1 cellular context compared by ENCODE assay signal in the genomic region with DNA sequence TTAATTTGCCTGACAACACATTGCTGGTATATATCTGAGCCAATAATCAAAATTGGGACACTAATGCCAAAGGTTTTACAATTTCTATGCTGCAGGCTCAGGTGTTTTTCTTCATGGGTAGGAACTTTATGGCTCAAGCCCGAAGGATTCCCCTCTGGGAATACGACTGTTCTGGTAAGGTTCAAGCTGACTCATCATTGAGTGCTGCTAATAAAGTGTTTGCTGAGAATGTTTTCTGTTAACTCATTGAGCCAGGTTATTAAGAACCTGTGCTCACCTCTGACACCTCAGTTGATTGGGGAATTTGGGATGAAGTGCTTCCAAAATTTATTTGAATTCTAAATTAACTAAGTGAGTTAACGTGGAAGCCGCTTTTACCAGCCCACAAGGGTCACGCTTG.
A peak's percentile ranks its signal among the peaks of the same experiment; 100 is the strongest.
TF ChIP-seq lines count a peak whose summit lies in the region.

No MANE protein-coding gene starts in this region.

TF ChIP-seq in K562, 482 proteins besides CTCF, POLR2A, EP300 and RAD21 (continued from another document):
- no peak for TF ChIP-seq ATF7 (IDR thresholded peaks at IDR 0.05)
- peak; percentile 53 for TF ChIP-seq ZNF316 (IDR thresholded peaks at IDR 0.05)
- no peak for TF ChIP-seq ZNF263 (CRISPR knock-in tag; IDR thresholded peaks at IDR 0.05; ENCODE audit: borderline replicate concordance)
- TF ChIP-seq, protein P1, sequence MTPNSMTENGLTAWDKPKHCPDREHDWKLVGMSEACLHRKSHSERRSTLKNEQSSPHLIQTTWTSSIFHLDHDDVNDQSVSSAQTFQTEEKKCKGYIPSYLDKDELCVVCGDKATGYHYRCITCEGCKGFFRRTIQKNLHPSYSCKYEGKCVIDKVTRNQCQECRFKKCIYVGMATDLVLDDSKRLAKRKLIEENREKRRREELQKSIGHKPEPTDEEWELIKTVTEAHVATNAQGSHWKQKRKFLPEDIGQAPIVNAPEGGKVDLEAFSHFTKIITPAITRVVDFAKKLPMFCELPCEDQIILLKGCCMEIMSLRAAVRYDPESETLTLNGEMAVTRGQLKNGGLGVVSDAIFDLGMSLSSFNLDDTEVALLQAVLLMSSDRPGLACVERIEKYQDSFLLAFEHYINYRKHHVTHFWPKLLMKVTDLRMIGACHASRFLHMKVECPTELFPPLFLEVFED (CRISPR knock-in tag; conservative IDR thresholded peaks at IDR 0.05) = no peak
- TF ChIP-seq ZNF77 (CRISPR knock-in tag; IDR thresholded peaks at IDR 0.05) = no peak
- TF ChIP-seq, protein P2, sequence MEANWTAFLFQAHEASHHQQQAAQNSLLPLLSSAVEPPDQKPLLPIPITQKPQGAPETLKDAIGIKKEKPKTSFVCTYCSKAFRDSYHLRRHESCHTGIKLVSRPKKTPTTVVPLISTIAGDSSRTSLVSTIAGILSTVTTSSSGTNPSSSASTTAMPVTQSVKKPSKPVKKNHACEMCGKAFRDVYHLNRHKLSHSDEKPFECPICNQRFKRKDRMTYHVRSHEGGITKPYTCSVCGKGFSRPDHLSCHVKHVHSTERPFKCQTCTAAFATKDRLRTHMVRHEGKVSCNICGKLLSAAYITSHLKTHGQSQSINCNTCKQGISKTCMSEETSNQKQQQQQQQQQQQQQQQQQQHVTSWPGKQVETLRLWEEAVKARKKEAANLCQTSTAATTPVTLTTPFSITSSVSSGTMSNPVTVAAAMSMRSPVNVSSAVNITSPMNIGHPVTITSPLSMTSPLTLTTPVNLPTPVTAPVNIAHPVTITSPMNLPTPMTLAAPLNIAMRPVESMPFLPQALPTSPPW (CRISPR knock-in tag; IDR thresholded peaks at IDR 0.05) = no peak
- TF ChIP-seq FIP1L1 (IDR thresholded peaks at IDR 0.05; ENCODE audit: low read depth, low read length, poor library complexity, severe bottlenecking) = no peak
- no peak for TF ChIP-seq BCOR (IDR thresholded peaks at IDR 0.05)
- TF ChIP-seq SRF (CRISPR knock-in tag; IDR thresholded peaks at IDR 0.05) = no peak
- TF ChIP-seq NCOA1 (IDR thresholded peaks at IDR 0.05; ENCODE audit: low read depth) = no peak
- TF ChIP-seq C11orf30 (IDR thresholded peaks at IDR 0.05; ENCODE audit: low read depth) = 0 out of 2 replicates have a peak, but pooled peaks have one; percentile 12
- TF ChIP-seq KAT8 (IDR thresholded peaks at IDR 0.05; ENCODE audit: low read depth) = no peak
- TF ChIP-seq TAF1 (IDR thresholded peaks at IDR 0.05; ENCODE audit: control insufficient read depth, extremely low read depth, insufficient read depth, low read length, severe bottlenecking) = no peak
